In the genomic region with DNA sequence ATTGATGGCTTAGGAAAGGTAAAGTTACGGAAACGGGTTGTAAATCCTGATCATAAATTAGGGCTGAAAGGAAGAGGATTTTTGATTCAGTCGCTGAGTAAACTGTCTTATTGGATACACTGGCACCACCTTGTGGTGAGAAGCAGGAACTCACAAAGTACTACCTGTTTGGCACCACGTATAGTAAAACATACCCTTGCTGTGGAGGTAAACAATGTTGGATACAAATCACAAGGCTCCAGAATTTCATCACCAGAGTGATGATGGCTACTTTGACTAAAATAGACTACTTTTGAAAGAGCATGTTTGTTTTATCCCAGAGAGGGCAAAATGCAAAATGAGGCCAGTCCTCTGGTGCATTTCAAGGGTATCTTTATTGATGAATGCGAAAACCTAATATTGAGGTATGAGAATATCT, we compare ENCODE assay signal across 8 cellular contexts.
DNase-seq lines count a peak whose midpoint lies in the region; ATAC-seq and TF ChIP-seq lines count a peak whose summit lies in the region.

No MANE protein-coding gene starts in this region.

- H3K4me1 Mint-ChIP-seq in osteocyte (ENCODE audit: unreplicated experiment) = peaks cover 2% of the 10 kb centered on the region

- no peak overlapping the region for H3K4me3 ChIP-seq in fibroblast of villous mesenchyme (ENCODE audit: low read depth, low read length)

- H3K4me3 Mint-ChIP-seq in osteocyte (ENCODE audit: unreplicated experiment) = no peak overlapping the region

- peak; percentile 41 for DNase-seq in DMS153 (lab: John Stamatoyannopoulos, UW)
- DNase-seq in NCI-H2196 (lab: John Stamatoyannopoulos, UW; ENCODE audit: unreplicated experiment) = peak; percentile 84
- peak; percentile 59 for DNase-seq in activated CD4-positive, alpha-beta T cell treated with anti-CD3 and anti-CD28 coated beads for 48 hours
- peak; percentile 42 for DNase-seq in fibroblast of villous mesenchyme (ENCODE audit: low read depth)
- DNase-seq in osteocyte (ENCODE audit: extremely low spot score, unreplicated experiment) = no peak
- DNase-seq in effector CD8-positive, alpha-beta T cell (lab: John Stamatoyannopoulos, UW) = no peak

- H3K27me3 Mint-ChIP-seq in osteocyte (ENCODE audit: unreplicated experiment) = peaks cover 7% of the 10 kb centered on the region

- TF ChIP-seq CTCF in fibroblast of villous mesenchyme (IDR thresholded peaks at IDR 0.05; ENCODE audit: insufficient read depth, low read depth, low read length) = peak; percentile 84
- TF ChIP-seq CTCF in osteocyte (IDR thresholded peaks at IDR 0.05) = peak; percentile 87

- no peak overlapping the region for H3K27ac Mint-ChIP-seq in osteocyte (ENCODE audit: unreplicated experiment)

- H3K36me3 Mint-ChIP-seq in osteocyte (ENCODE audit: unreplicated experiment) = no peaks in the 10 kb centered on the region

- H3K9me3 Mint-ChIP-seq in osteocyte (ENCODE audit: unreplicated experiment) = no peaks in the 10 kb centered on the region

- ATAC-seq in GM19372 (IDR thresholded peaks at IDR 0.05; ENCODE audit: low read depth, unreplicated experiment) (peak; percentile 84), HG03354 (IDR thresholded peaks at IDR 0.05; ENCODE audit: poor library complexity, severe bottlenecking, unreplicated experiment) (peak; percentile 92)

Comparison
In these comparisons a context has a peak if more than half of its experiments do, and no peak if none do; other contexts are left out.
1. DNase-seq: peak in DMS153 (single experiment), NCI-H2196 (single experiment), activated CD4-positive, alpha-beta T cell treated with anti-CD3 and anti-CD28 coated beads for 48 hours (single experiment) and fibroblast of villous mesenchyme (single experiment); none in osteocyte (single experiment) and effector CD8-positive, alpha-beta T cell (single experiment).